Comparison of ENCODE assay signal across 14 cellular contexts in genomic region chr15:77584201-77584600, GRCh38. TPM values are rescaled to one million over a fixed set of nuclear protein-coding genes. Genes with fewer than 3 reads are reported as not detected.
DNase-seq lines count a peak whose midpoint lies in the region; ATAC-seq and TF ChIP-seq lines count a peak whose summit lies in the region.
"Had no signal": no experiment of that assay in that cellular context is flagged by ENCODE, and none has a peak within 500 bp of the region (broad histone marks: within the 10 kb centered on the region; RNA-seq: fewer than 3 reads in every experiment).

No MANE protein-coding gene starts in this region.

- no peaks in the 10 kb centered on the region for H3K36me3 ChIP-seq in BE2C
- H3K36me3 ChIP-seq: heart right ventricle, sigmoid colon had no signal

- in situ Hi-C loops in GM13977 (cut with MboI; ENCODE audit: low pct_unique_long_range_greater_than_20kb, low sequenced_read_pairs, unreplicated experiment) = no loop called here

- no peak overlapping the region for H3K4me3 ChIP-seq in BE2C (ENCODE audit: low read depth, low read length)
- H3K4me3 ChIP-seq in fibroblast of the aortic adventitia (ENCODE audit: low read depth, low read length) = no peak overlapping the region
- H3K4me3 ChIP-seq: heart right ventricle, sigmoid colon had no signal

- H3K9me3 ChIP-seq in BE2C = peaks cover 2% of the 10 kb centered on the region; the same call in 1 of the 2 replicates
- H3K9me3 ChIP-seq: heart right ventricle, sigmoid colon had no signal

- ATAC-seq in GM21723 (IDR thresholded peaks at IDR 0.05; ENCODE audit: unreplicated experiment) (no peak), GM19023 (IDR thresholded peaks at IDR 0.05; ENCODE audit: unreplicated experiment) (no peak), GM18519 (IDR thresholded peaks at IDR 0.05; ENCODE audit: low FRiP score, unreplicated experiment) (no peak)

- DNase-seq in BE2C (peak; percentile 35), GM13977 (ENCODE audit: low spot score) (no peak), OCI-M1 (lab: John Stamatoyannopoulos, UW) (peak; percentile 39), fibroblast of the aortic adventitia (ENCODE audit: low read depth) (no peak)
- DNase-seq in effector CD4-positive, alpha-beta T cell = no peak
- DNase-seq: activated CD4-positive, alpha-beta T cell treated with anti-CD3 and anti-CD28 coated beads, Interleukin-2, amount 50 U/mL, for 48 hours; activated naive CD8-positive, alpha-beta T cell treated with anti-CD3 and anti-CD28 coated beads, Interleukin-2, amount 10 ng/mL, durations not matched to agents 7 days and 5 days; DMS153; heart right ventricle; NCI-H2227 treated with DMSO at 0.1 percent for 48 hours; sigmoid colon had no signal

- TF ChIP-seq CTCF in BE2C (IDR thresholded peaks at IDR 0.05; ENCODE audit: low read depth, low read length) = peak; percentile 63
- TF ChIP-seq CTCF in GM13977 (IDR thresholded peaks at IDR 0.05; ENCODE audit: extremely low read depth, insufficient read depth, missing control alignments) = peak; percentile 10
- TF ChIP-seq CTCF in fibroblast of the aortic adventitia (IDR thresholded peaks at IDR 0.05; ENCODE audit: insufficient read depth, low read length) = peak; percentile 25

- no peaks in the 10 kb centered on the region for H3K27me3 ChIP-seq in BE2C
- H3K27me3 ChIP-seq: heart right ventricle, sigmoid colon had no signal

- H3K4me1 ChIP-seq in BE2C = peaks cover 11% of the 10 kb centered on the region
- H3K4me1 ChIP-seq: sigmoid colon had no signal

RNA-seq across cellular contexts. Expression of gene LINGO1, which starts 48.5 kb away (rescaled TPM):
- polyA plus RNA-seq in BE2C (2012; ENCODE audit: insufficient read depth, insufficient read length, low read depth) = 44.0 TPM
- total RNA-seq in fibroblast of the aortic adventitia (ENCODE audit: low replicate concordance) = not detected in 2 replicates
- total RNA-seq: activated naive CD8-positive, alpha-beta T cell treated with anti-CD3 and anti-CD28 coated beads, Interleukin-2, amount 10 ng/mL, durations not matched to agents 7 days and 5 days had no signal

Comparison
In these comparisons a context has a peak if more than half of its experiments do, and no peak if none do; other contexts are left out.
1. DNase-seq: peak in BE2C (single experiment) and OCI-M1 (single experiment); none in GM13977 (single experiment), fibroblast of the aortic adventitia (single experiment) and effector CD4-positive, alpha-beta T cell (single experiment).
2. CTCF ChIP-seq: peak in every context shown above with its lines; median percentile 63 in BE2C; 25 in fibroblast of the aortic adventitia; 10 in GM13977.